ENCODE assay signal across 17 cellular contexts in the genomic region with DNA sequence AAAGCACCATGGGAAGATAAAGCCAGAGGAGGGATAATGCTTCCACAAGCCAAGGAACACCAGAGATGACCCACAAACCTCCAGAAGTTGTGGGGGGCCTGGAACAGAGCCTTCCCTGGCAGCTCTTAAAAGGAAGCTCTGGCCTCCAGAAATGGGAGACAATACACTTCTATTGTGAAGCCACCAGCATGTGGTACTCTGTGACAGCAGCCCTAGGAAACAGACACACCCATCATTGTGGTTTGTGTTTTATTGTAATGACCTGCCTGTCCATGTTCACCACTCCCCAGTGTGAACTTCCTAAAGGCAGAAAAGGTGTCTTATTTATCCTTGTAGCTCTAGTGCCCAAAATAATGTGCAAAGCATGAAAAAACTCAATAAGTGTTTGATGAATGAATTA.
DNase-seq lines count a peak whose midpoint lies in the region; ATAC-seq and TF ChIP-seq lines count a peak whose summit lies in the region.
"Had no signal": no experiment of that assay in that cellular context is flagged by ENCODE, and none has a peak within 500 bp of the region (broad histone marks: within the 10 kb centered on the region; RNA-seq: fewer than 3 reads in every experiment).

No MANE protein-coding gene starts in this region.

- no peaks in the 10 kb centered on the region for H3K9me3 ChIP-seq in CD4-positive, alpha-beta T cell (ENCODE audit: control insufficient read depth, low read length)
- H3K9me3 ChIP-seq in SK-N-SH = no peaks in the 10 kb centered on the region

- CTCF ChIA-PET in CD4-positive, alpha-beta T cell (lab: Charles Lee) = no interaction called here
- CTCF ChIA-PET in SK-N-SH (lab: Yijun Ruan, JAX) = no interaction called here

- H4K20me1 ChIP-seq in SK-N-SH (ENCODE audit: insufficient read depth) = no peaks in the 10 kb centered on the region

- no peaks in the 10 kb centered on the region for H3K27me3 Mint-ChIP-seq in CD4-positive, alpha-beta T cell
- peaks cover 0 to 6% of the 10 kb centered on the region in 2 donors for H3K27me3 Mint-ChIP-seq in stimulated activated naive B cell treated with anti-CD40 and anti-IgM and Interleukin-4, amounts not matched to agents 10 μg/mL and 1 μg/mL and 100 μg/mL, for 72 hours

- H3K4me2 ChIP-seq in SK-N-SH = no peak overlapping the region

- peak overlapping the region; percentile 12 for H3K27ac Mint-ChIP-seq in CD4-positive, alpha-beta T cell
- H3K27ac Mint-ChIP-seq in stimulated activated naive B cell treated with anti-CD40 and anti-IgM and Interleukin-4, amounts not matched to agents 10 μg/mL and 1 μg/mL and 100 μg/mL, for 72 hours = no peak overlapping the region
- H3K27ac Mint-ChIP-seq: B cell had no signal

- no peak for TF ChIP-seq CTCF in CD4-positive, alpha-beta T cell (IDR thresholded peaks at IDR 0.05)
- TF ChIP-seq CTCF in SK-N-SH (IDR thresholded peaks at IDR 0.05) = no peak

- H3K36me3 ChIP-seq in SK-N-SH (replicated peaks in 1 of 2; ENCODE audit: control insufficient read depth in 1 of 2, insufficient read depth in 2 of 2, low read length in 1 of 2) = no peaks in the 10 kb centered on the region

- peaks cover 4% of the 10 kb centered on the region for H3K4me1 Mint-ChIP-seq in CD4-positive, alpha-beta T cell (ENCODE audit: low read depth)
- H3K4me1 Mint-ChIP-seq in stimulated activated naive B cell treated with anti-CD40 and anti-IgM and Interleukin-4, amounts not matched to agents 10 μg/mL and 1 μg/mL and 100 μg/mL, for 72 hours = no peaks in the 10 kb centered on the region
- H3K4me1 Mint-ChIP-seq: B cell had no signal

- no peaks in the 10 kb centered on the region for H3K27me3 ChIP-seq in CD4-positive, alpha-beta T cell (ENCODE audit: control insufficient read depth, insufficient read depth, low read length)
- no peaks in the 10 kb centered on the region; the same call in 1 of the 2 replicates for H3K27me3 ChIP-seq in SK-N-SH (ENCODE audit: insufficient read depth)

- no peaks in the 10 kb centered on the region for H3K36me3 Mint-ChIP-seq in CD4-positive, alpha-beta T cell (ENCODE audit: low read depth)
- H3K36me3 Mint-ChIP-seq in stimulated activated naive B cell treated with anti-CD40 and anti-IgM and Interleukin-4, amounts not matched to agents 10 μg/mL and 1 μg/mL and 100 μg/mL, for 72 hours = no peaks in the 10 kb centered on the region

- TF ChIP-seq RAD21 in SK-N-SH (IDR thresholded peaks at IDR 0.05; ENCODE audit: low read length) = no peak

- no peaks in the 10 kb centered on the region for H3K9me3 Mint-ChIP-seq in CD4-positive, alpha-beta T cell
- no peaks in the 10 kb centered on the region for H3K9me3 Mint-ChIP-seq in stimulated activated naive B cell treated with anti-CD40 and anti-IgM and Interleukin-4, amounts not matched to agents 10 μg/mL and 1 μg/mL and 100 μg/mL, for 72 hours

- DNase-seq in DMS153 (lab: John Stamatoyannopoulos, UW) (peak; percentile 4), DMS153 treated with DMSO at 0.1 percent for 48 hours (lab: John Stamatoyannopoulos, UW; ENCODE audit: unreplicated experiment) (no peak), NCI-H748 treated with DMSO at 0.1 percent for 48 hours (lab: John Stamatoyannopoulos, UW) (peak; percentile 36), left colon (no peak), GM03348 (ENCODE audit: low spot score) (no peak), SK-N-SH (no peak)
- no peak for DNase-seq in CD4-positive, alpha-beta T cell
- DNase-seq in stimulated activated naive B cell treated with anti-CD40 and anti-IgM and Interleukin-4, amounts not matched to agents 10 μg/mL and 1 μg/mL and 100 μg/mL, for 72 hours = no peak
- DNase-seq: KG1, NCI-H1048, NCI-H1436 treated with DMSO at 0.1 percent for 48 hours, NCI-H2081 treated with DMSO at 0.1 percent for 48 hours, NCI-H2227 treated with DMSO at 0.1 percent for 48 hours, NCI-H524, SHP77 treated with DMSO at 0.1 percent for 48 hours had no signal

- H3K9ac ChIP-seq in SK-N-SH = no peak overlapping the region

- TF ChIP-seq EP300 in SK-N-SH (IDR thresholded peaks at IDR 0.05; ENCODE audit: borderline replicate concordance in 1 of 2, low read depth in 1 of 2, low read length in 1 of 2) = no peak

- ATAC-seq in CD4-positive, alpha-beta T cell (ENCODE audit: poor library complexity) = peak; percentile 48
- ATAC-seq in left colon = peak; percentile 87
- ATAC-seq in stimulated activated naive B cell treated with anti-CD40 and anti-IgM and Interleukin-4, amounts not matched to agents 10 μg/mL and 1 μg/mL and 100 μg/mL, for 72 hours (replicated peaks) = no peak

- H3K9me2 ChIP-seq in SK-N-SH = no peaks in the 10 kb centered on the region

- intact Hi-C loops in CD4-positive, alpha-beta T cell (cut with DNase I, micrococcal nuclease) = no loop called here
- intact Hi-C loops in left colon (cut with DNase I, micrococcal nuclease) = no loop called here

- POLR2A ChIA-PET in CD4-positive, alpha-beta T cell (lab: Charles Lee) = no interaction called here
- POLR2A ChIA-PET in SK-N-SH (lab: Yijun Ruan, JAX) = no interaction called here

- H3K4me3 Mint-ChIP-seq in CD4-positive, alpha-beta T cell = no peak overlapping the region
- no peak overlapping the region for H3K4me3 Mint-ChIP-seq in stimulated activated naive B cell treated with anti-CD40 and anti-IgM and Interleukin-4, amounts not matched to agents 10 μg/mL and 1 μg/mL and 100 μg/mL, for 72 hours
- H3K4me3 Mint-ChIP-seq: B cell had no signal

- H3K27ac ChIP-seq in CD4-positive, alpha-beta T cell (ENCODE audit: low read depth, low read length) = no peak overlapping the region
- H3K27ac ChIP-seq in SK-N-SH (ENCODE audit: low read depth in 2 of 2, low read length in 1 of 2) = no peak overlapping the region
- H3K27ac ChIP-seq: 22Rv1 had no signal

- H3K4me1 ChIP-seq in SK-N-SH (ENCODE audit: control insufficient read depth in 1 of 2, insufficient read depth in 2 of 2, low read depth in 1 of 2, low read length in 1 of 2) = peaks cover 0 to 2% of the 10 kb centered on the region in 2 experiments; a peak in 1 of 4 replicates

- H2AFZ ChIP-seq in SK-N-SH (ENCODE audit: low read depth) = no peak overlapping the region

- H3K79me2 ChIP-seq in SK-N-SH (ENCODE audit: insufficient read depth) = no peaks in the 10 kb centered on the region

- no peaks in the 10 kb centered on the region for H3F3A ChIP-seq in SK-N-SH (replicated peaks; ENCODE audit: insufficient read depth)

- no peak overlapping the region for H3K4me3 ChIP-seq in SK-N-SH (ENCODE audit: low read depth in 2 of 2, low read length in 1 of 2)

TF ChIP-seq in SK-N-SH, 30 proteins besides CTCF, POLR2A, EP300 and RAD21:
- no peak for TF ChIP-seq TEAD4 (IDR thresholded peaks at IDR 0.05; ENCODE audit: borderline replicate concordance, insufficient read depth)
- TF ChIP-seq MXI1 (IDR thresholded peaks at IDR 0.05; ENCODE audit: low read depth, low read length) = no peak
- no peak for TF ChIP-seq JUND (IDR thresholded peaks at IDR 0.05)
- no peak for TF ChIP-seq POLR2AphosphoS5 (IDR thresholded peaks at IDR 0.05; ENCODE audit: low read depth, low read length)
- TF ChIP-seq, protein P1, sequence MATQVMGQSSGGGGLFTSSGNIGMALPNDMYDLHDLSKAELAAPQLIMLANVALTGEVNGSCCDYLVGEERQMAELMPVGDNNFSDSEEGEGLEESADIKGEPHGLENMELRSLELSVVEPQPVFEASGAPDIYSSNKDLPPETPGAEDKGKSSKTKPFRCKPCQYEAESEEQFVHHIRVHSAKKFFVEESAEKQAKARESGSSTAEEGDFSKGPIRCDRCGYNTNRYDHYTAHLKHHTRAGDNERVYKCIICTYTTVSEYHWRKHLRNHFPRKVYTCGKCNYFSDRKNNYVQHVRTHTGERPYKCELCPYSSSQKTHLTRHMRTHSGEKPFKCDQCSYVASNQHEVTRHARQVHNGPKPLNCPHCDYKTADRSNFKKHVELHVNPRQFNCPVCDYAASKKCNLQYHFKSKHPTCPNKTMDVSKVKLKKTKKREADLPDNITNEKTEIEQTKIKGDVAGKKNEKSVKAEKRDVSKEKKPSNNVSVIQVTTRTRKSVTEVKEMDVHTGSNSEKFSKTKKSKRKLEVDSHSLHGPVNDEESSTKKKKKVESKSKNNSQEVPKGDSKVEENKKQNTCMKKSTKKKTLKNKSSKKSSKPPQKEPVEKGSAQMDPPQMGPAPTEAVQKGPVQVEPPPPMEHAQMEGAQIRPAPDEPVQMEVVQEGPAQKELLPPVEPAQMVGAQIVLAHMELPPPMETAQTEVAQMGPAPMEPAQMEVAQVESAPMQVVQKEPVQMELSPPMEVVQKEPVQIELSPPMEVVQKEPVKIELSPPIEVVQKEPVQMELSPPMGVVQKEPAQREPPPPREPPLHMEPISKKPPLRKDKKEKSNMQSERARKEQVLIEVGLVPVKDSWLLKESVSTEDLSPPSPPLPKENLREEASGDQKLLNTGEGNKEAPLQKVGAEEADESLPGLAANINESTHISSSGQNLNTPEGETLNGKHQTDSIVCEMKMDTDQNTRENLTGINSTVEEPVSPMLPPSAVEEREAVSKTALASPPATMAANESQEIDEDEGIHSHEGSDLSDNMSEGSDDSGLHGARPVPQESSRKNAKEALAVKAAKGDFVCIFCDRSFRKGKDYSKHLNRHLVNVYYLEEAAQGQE (IDR thresholded peaks at IDR 0.05; ENCODE audit: low read depth, low read length) = no peak
- TF ChIP-seq, protein P2, sequence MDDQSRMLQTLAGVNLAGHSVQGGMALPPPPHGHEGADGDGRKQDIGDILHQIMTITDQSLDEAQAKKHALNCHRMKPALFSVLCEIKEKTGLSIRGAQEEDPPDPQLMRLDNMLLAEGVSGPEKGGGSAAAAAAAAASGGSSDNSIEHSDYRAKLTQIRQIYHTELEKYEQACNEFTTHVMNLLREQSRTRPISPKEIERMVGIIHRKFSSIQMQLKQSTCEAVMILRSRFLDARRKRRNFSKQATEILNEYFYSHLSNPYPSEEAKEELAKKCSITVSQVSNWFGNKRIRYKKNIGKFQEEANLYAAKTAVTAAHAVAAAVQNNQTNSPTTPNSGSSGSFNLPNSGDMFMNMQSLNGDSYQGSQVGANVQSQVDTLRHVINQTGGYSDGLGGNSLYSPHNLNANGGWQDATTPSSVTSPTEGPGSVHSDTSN (IDR thresholded peaks at IDR 0.05) = no peak
- no peak for TF ChIP-seq FOSL2 (IDR thresholded peaks at IDR 0.05; ENCODE audit: borderline replicate concordance, low read depth)
- TF ChIP-seq, protein P3, sequence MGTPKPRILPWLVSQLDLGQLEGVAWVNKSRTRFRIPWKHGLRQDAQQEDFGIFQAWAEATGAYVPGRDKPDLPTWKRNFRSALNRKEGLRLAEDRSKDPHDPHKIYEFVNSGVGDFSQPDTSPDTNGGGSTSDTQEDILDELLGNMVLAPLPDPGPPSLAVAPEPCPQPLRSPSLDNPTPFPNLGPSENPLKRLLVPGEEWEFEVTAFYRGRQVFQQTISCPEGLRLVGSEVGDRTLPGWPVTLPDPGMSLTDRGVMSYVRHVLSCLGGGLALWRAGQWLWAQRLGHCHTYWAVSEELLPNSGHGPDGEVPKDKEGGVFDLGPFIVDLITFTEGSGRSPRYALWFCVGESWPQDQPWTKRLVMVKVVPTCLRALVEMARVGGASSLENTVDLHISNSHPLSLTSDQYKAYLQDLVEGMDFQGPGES (IDR thresholded peaks at IDR 0.05; ENCODE audit: low read depth, low read length) = no peak
- TF ChIP-seq ELF1 (IDR thresholded peaks at IDR 0.05) = no peak
- TF ChIP-seq EZH2phosphoT487 (IDR thresholded peaks at IDR 0.05; ENCODE audit: borderline replicate concordance, low read depth) = no peak
- TF ChIP-seq FOXM1 (IDR thresholded peaks at IDR 0.05; ENCODE audit: low read depth) = no peak

Comparison
In these comparisons a context has a peak if more than half of its experiments do, and no peak if none do; other contexts are left out.
1. DNase-seq: peak in DMS153 (single experiment) and NCI-H748 treated with DMSO at 0.1 percent for 48 hours (single experiment); none in DMS153 treated with DMSO at 0.1 percent for 48 hours (single experiment), CD4-positive, alpha-beta T cell (0 of 10), left colon (0 of 2), GM03348 (single experiment), SK-N-SH (single experiment) and stimulated activated naive B cell treated with anti-CD40 and anti-IgM and Interleukin-4, amounts not matched to agents 10 μg/mL and 1 μg/mL and 100 μg/mL, for 72 hours (single experiment).
2. ATAC-seq: peak in CD4-positive, alpha-beta T cell (single experiment) and left colon (single experiment); none in stimulated activated naive B cell treated with anti-CD40 and anti-IgM and Interleukin-4, amounts not matched to agents 10 μg/mL and 1 μg/mL and 100 μg/mL, for 72 hours (0 of 2).